8 cellular contexts compared by ENCODE assay signal in genomic region chr18:62187543-62188378, GRCh38. TPM values are rescaled to one million over a fixed set of nuclear protein-coding genes. Genes with fewer than 3 reads are reported as not detected.
A peak's percentile ranks its signal among the peaks of the same experiment; 100 is the strongest.
DNase-seq lines count a peak whose midpoint lies in the region; ATAC-seq, FAIRE-seq and TF ChIP-seq lines count a peak whose summit lies in the region.

No MANE protein-coding gene starts in this region.

- H3K9me3 ChIP-seq in endodermal cell (ENCODE audit: control insufficient read depth, low read length) (no peaks in the 10 kb centered on the region), mononuclear cell (ENCODE audit: low read depth, low read length) (no peaks in the 10 kb centered on the region), testis (no peaks in the 10 kb centered on the region)

- WGBS in endodermal cell (ENCODE audit: insufficient coverage in 1 of 2, insufficient read length in 1 of 2), 2 experiments = 0% methylated on average over 24 to 53 of the region's 53 CpGs
- 1 to 3% methylated on average over 19 to 40 of the region's 53 CpGs for WGBS in testis, 2 donors

- H3K4me3 ChIP-seq in endodermal cell (ENCODE audit: low read length) = peak overlapping the region; percentile 97
- peak overlapping the region; percentile 94 for H3K4me3 ChIP-seq in mononuclear cell (ENCODE audit: low read length)
- H3K4me3 ChIP-seq in testis = peak overlapping the region; percentile 78 to 96

- peak overlapping the region; percentile 87 for H3K9ac ChIP-seq in endodermal cell (ENCODE audit: extremely low read depth, low read length, poor library complexity, severe bottlenecking)

- peak; percentile 12 for TF ChIP-seq CTCF in D721Med (IDR thresholded peaks at IDR 0.05; ENCODE audit: insufficient read depth, missing control alignments)
- TF ChIP-seq CTCF in endodermal cell (conservative IDR thresholded peaks at IDR 0.05) = no peak
- no peak for TF ChIP-seq CTCF in testis (IDR thresholded peaks at IDR 0.05)

- H3K27ac Mint-ChIP-seq in endodermal cell = peak overlapping the region; percentile 99

- no peaks in the 10 kb centered on the region for H3K4me1 ChIP-seq in endodermal cell (ENCODE audit: control insufficient read depth, insufficient read depth, low read length)
- peaks cover 41% of the 10 kb centered on the region for H3K4me1 ChIP-seq in mononuclear cell (ENCODE audit: insufficient read depth, low read length)
- peaks cover 12% of the 10 kb centered on the region for H3K4me1 ChIP-seq in testis

- peak overlapping the region; percentile 93 for H3K27ac ChIP-seq in endodermal cell (ENCODE audit: low read depth, low read length)
- peak overlapping the region in 1 of 2 donors; percentile 65 for H3K27ac ChIP-seq in testis

- H3K27me3 ChIP-seq in endodermal cell (ENCODE audit: control insufficient read depth, insufficient read depth, low read length, poor library complexity, severe bottlenecking) (no peaks in the 10 kb centered on the region), mononuclear cell (ENCODE audit: insufficient read depth, low read length) (no peaks in the 10 kb centered on the region), testis (no peaks in the 10 kb centered on the region)

- peaks cover 2% of the 10 kb centered on the region for H3K9me3 Mint-ChIP-seq in endodermal cell

- no peak for DNase-seq in D721Med (ENCODE audit: insufficient read length, low spot score)
- peak; percentile 50 for DNase-seq in NCI-H146 (lab: John Stamatoyannopoulos, UW)
- DNase-seq in activated CD4-positive, alpha-beta T cell treated with anti-CD3 and anti-CD28 coated beads, Interleukin-2, amount 50 U/mL, for 1 hour = peak; percentile 19
- peak; percentile 74 for DNase-seq in endodermal cell
- DNase-seq in testis = peak; percentile 33
- DNase-seq in NCI-H1436 (lab: John Stamatoyannopoulos, UW) = no peak

- no peak for FAIRE-seq in D721Med (lab: Jason Lieb, UNC)

- no peak for TF ChIP-seq POLR2A in testis (IDR thresholded peaks at IDR 0.05)

- ATAC-seq in GM21528 (IDR thresholded peaks at IDR 0.05; ENCODE audit: low FRiP score, unreplicated experiment) = peak; percentile 24

- peaks cover 18% of the 10 kb centered on the region for H3K36me3 Mint-ChIP-seq in endodermal cell (ENCODE audit: low read depth)

- H3K4me3 Mint-ChIP-seq in endodermal cell = peak overlapping the region; percentile 100

- intact Hi-C loops in testis (cut with DNase I; ENCODE audit: low total_unique reads) = loop anchor here (10.0 kb wide), 2 partner anchors 57 to 397 kb away; no protein-coding TSS in a partner anchor

- no peaks in the 10 kb centered on the region for H3K27me3 Mint-ChIP-seq in endodermal cell (ENCODE audit: insufficient read depth)

- peaks cover 6% of the 10 kb centered on the region for H3K36me3 ChIP-seq in endodermal cell (ENCODE audit: control insufficient read depth, insufficient read depth, low read length)
- no peaks in the 10 kb centered on the region for H3K36me3 ChIP-seq in testis (ENCODE audit: low read depth, missing control alignments)

- H3K4me1 Mint-ChIP-seq in endodermal cell = peaks cover 27% of the 10 kb centered on the region

RNA-seq across cellular contexts. Expression of gene RELCH, which starts 0.7 kb away (rescaled TPM):
- total RNA-seq in endodermal cell = 10 to 100 TPM; 29.4 to 32.0 TPM
- 16.7 TPM for polyA plus RNA-seq in endodermal cell (2013, experiment 1 of 2)
- polyA plus RNA-seq in endodermal cell (2013, experiment 2 of 2) = 16.1 TPM
- 53.3 TPM for total RNA-seq in mononuclear cell
- total RNA-seq in testis = 10 to 100 TPM; 27.2 to 41.6 TPM
- 15.7 TPM for polyA plus RNA-seq in testis (ENCODE audit: insufficient read depth, low read depth, low replicate concordance)

RNA-seq across cellular contexts. Expression of gene PIGN, which starts 0.9 kb away (rescaled TPM):
- total RNA-seq in endodermal cell (10 to 100 TPM; 38.2 to 48.8 TPM), mononuclear cell (17.1 TPM), testis (10 to 100 TPM; 30.6 TPM)
- polyA plus RNA-seq in endodermal cell (2013, experiment 1 of 2) = 19.4 TPM
- 18.4 TPM for polyA plus RNA-seq in endodermal cell (2013, experiment 2 of 2)
- 28.2 TPM for polyA plus RNA-seq in testis (ENCODE audit: insufficient read depth, low read depth, low replicate concordance)

Comparison
In these comparisons a context has a peak if more than half of its experiments do, and no peak if none do; other contexts are left out.
1. DNase-seq: peak in NCI-H146 (single experiment), activated CD4-positive, alpha-beta T cell treated with anti-CD3 and anti-CD28 coated beads, Interleukin-2, amount 50 U/mL, for 1 hour (single experiment), endodermal cell (single experiment) and testis (single experiment); none in D721Med (single experiment) and NCI-H1436 (single experiment).
2. Peak in every context shown above with its lines, with median percentiles within 50 percentile points of each other: H3K4me3 ChIP-seq.